20 cellular contexts compared by ENCODE assay signal in genomic region chr20:17885544-17885943, GRCh38.
DNase-seq lines count a peak whose midpoint lies in the region; ATAC-seq and TF ChIP-seq lines count a peak whose summit lies in the region.
"Had no signal": no experiment of that assay in that cellular context is flagged by ENCODE, and none has a peak within 500 bp of the region (broad histone marks: within the 10 kb centered on the region; RNA-seq: fewer than 3 reads in every experiment).

No MANE protein-coding gene starts in this region.

- peaks cover 8% of the 10 kb centered on the region for H3K9me3 Mint-ChIP-seq in activated T-helper 2 cell treated with anti-CD3 and anti-CD28 coated beads, Interferon-gamma antibody, Interleukin-2, Interleukin-4, amounts not matched to agents 10 μg/mL and 5 μg/mL and 100 μg/mL, durations not matched to agents 14 hours and 24 hours and 36 hours
- peaks cover 11% of the 10 kb centered on the region for H3K9me3 Mint-ChIP-seq in stimulated activated memory B cell treated with anti-CD40 and anti-IgM and Interleukin-4, amounts not matched to agents 10 μg/mL and 1 μg/mL and 100 μg/mL, for 72 hours

- H3K4me3 Mint-ChIP-seq in activated T-helper 2 cell treated with anti-CD3 and anti-CD28 coated beads, Interferon-gamma antibody, Interleukin-2, Interleukin-4, amounts not matched to agents 10 μg/mL and 5 μg/mL and 100 μg/mL, durations not matched to agents 14 hours and 24 hours and 36 hours (ENCODE audit: low read depth) = no peak overlapping the region
- H3K4me3 Mint-ChIP-seq in stimulated activated memory B cell treated with anti-CD40 and anti-IgM and Interleukin-4, amounts not matched to agents 10 μg/mL and 1 μg/mL and 100 μg/mL, for 72 hours = no peak overlapping the region
- H3K4me3 Mint-ChIP-seq: activated naive CD8-positive, alpha-beta T cell; IgD-negative memory B cell had no signal

- no peak for TF ChIP-seq CTCF in fibroblast of villous mesenchyme (IDR thresholded peaks at IDR 0.05; ENCODE audit: insufficient read depth, low read depth, low read length)

- peak; percentile 30 for DNase-seq in A172 (ENCODE audit: low spot score)
- peak; percentile 56 for DNase-seq in MV-4-11 (lab: John Stamatoyannopoulos, UW)
- DNase-seq in fibroblast of villous mesenchyme (ENCODE audit: low read depth) = peak; percentile 47
- no peak for DNase-seq in activated T-helper 2 cell treated with anti-CD3 and anti-CD28 coated beads, Interferon-gamma antibody, Interleukin-2, Interleukin-4, amounts not matched to agents 10 μg/mL and 5 μg/mL and 100 μg/mL, durations not matched to agents 14 hours and 24 hours and 36 hours (ENCODE audit: low spot score)
- DNase-seq in stimulated activated naive CD8-positive, alpha-beta T cell treated with anti-CD3 and anti-CD28 coated beads, Interleukin-15, Interleukin-2, amounts not matched to agents 100 U/mL and 50 U/mL, for 24 hours = no peak
- DNase-seq: activated CD4-positive, alpha-beta T cell treated with anti-CD3 and anti-CD28 coated beads for 1 hour; activated CD8-positive, alpha-beta memory T cell treated with anti-CD3 and anti-CD28 coated beads, Interleukin-2, amount 50 U/mL, for 48 hours; caudate nucleus; DMS53; GM23248; kidney glomerular epithelial cell; NCI-H1436 treated with DMSO at 0.1 percent for 48 hours; NCI-H510A; PC-9; T-helper 1 cell had no signal

- H3K27ac Mint-ChIP-seq in activated T-helper 2 cell treated with anti-CD3 and anti-CD28 coated beads, Interferon-gamma antibody, Interleukin-2, Interleukin-4, amounts not matched to agents 10 μg/mL and 5 μg/mL and 100 μg/mL, durations not matched to agents 14 hours and 24 hours and 36 hours = no peak overlapping the region
- H3K27ac Mint-ChIP-seq in stimulated activated memory B cell treated with anti-CD40 and anti-IgM and Interleukin-4, amounts not matched to agents 10 μg/mL and 1 μg/mL and 100 μg/mL, for 72 hours = no peak overlapping the region
- H3K27ac Mint-ChIP-seq: activated naive CD8-positive, alpha-beta T cell; IgD-negative memory B cell had no signal

- peaks cover 7% of the 10 kb centered on the region for H3K27me3 Mint-ChIP-seq in activated T-helper 2 cell treated with anti-CD3 and anti-CD28 coated beads, Interferon-gamma antibody, Interleukin-2, Interleukin-4, amounts not matched to agents 10 μg/mL and 5 μg/mL and 100 μg/mL, durations not matched to agents 14 hours and 24 hours and 36 hours (ENCODE audit: low read depth)
- H3K27me3 Mint-ChIP-seq in stimulated activated memory B cell treated with anti-CD40 and anti-IgM and Interleukin-4, amounts not matched to agents 10 μg/mL and 1 μg/mL and 100 μg/mL, for 72 hours = peaks cover 44% of the 10 kb centered on the region

- no peak for ATAC-seq in stimulated activated naive CD8-positive, alpha-beta T cell treated with anti-CD3 and anti-CD28 coated beads, Interleukin-15, Interleukin-2, amounts not matched to agents 100 U/mL and 50 U/mL, for 24 hours
- ATAC-seq in GM18520 (IDR thresholded peaks at IDR 0.05; ENCODE audit: unreplicated experiment) = no peak
- no peak for ATAC-seq in stimulated activated memory B cell treated with anti-CD40 and anti-IgM and Interleukin-4, amounts not matched to agents 10 μg/mL and 1 μg/mL and 100 μg/mL, for 72 hours

- H3K4me3 ChIP-seq in fibroblast of villous mesenchyme (ENCODE audit: low read depth, low read length) = no peak overlapping the region
- H3K4me3 ChIP-seq in mesodermal cell (ENCODE audit: extremely low read depth, insufficient read depth, low read length, poor library complexity, severe bottlenecking) = no peak overlapping the region
- H3K4me3 ChIP-seq: GM23248, PC-9 had no signal

- peaks cover 6% of the 10 kb centered on the region for H3K4me1 ChIP-seq in mesodermal cell (ENCODE audit: control insufficient read depth, insufficient read depth, low read length, poor library complexity, severe bottlenecking)

- intact Hi-C loops in activated T-helper 2 cell treated with anti-CD3 and anti-CD28 coated beads, Interferon-gamma antibody, Interleukin-2, Interleukin-4, amounts not matched to agents 10 μg/mL and 5 μg/mL and 100 μg/mL, durations not matched to agents 14 hours and 24 hours and 36 hours (cut with micrococcal nuclease) = no loop called here

- no peaks in the 10 kb centered on the region for H3K36me3 ChIP-seq in mesodermal cell (ENCODE audit: control insufficient read depth, insufficient read depth, low read length)

- peaks cover 18% of the 10 kb centered on the region for H3K9me3 ChIP-seq in mesodermal cell (ENCODE audit: control insufficient read depth, low read length)

- WGBS in mesodermal cell (ENCODE audit: insufficient coverage in 2 of 2), 2 experiments = 88 to 100% methylated on average over 2 to 3 of the region's 4 CpGs

- no peaks in the 10 kb centered on the region for H3K4me1 Mint-ChIP-seq in activated T-helper 2 cell treated with anti-CD3 and anti-CD28 coated beads, Interferon-gamma antibody, Interleukin-2, Interleukin-4, amounts not matched to agents 10 μg/mL and 5 μg/mL and 100 μg/mL, durations not matched to agents 14 hours and 24 hours and 36 hours (ENCODE audit: low read depth)
- H3K4me1 Mint-ChIP-seq in stimulated activated memory B cell treated with anti-CD40 and anti-IgM and Interleukin-4, amounts not matched to agents 10 μg/mL and 1 μg/mL and 100 μg/mL, for 72 hours = peaks cover 18% of the 10 kb centered on the region
- H3K4me1 Mint-ChIP-seq: IgD-negative memory B cell had no signal

- H3K27ac ChIP-seq in mesodermal cell (ENCODE audit: low read depth, low read length, severe bottlenecking) = peak overlapping the region; percentile 24
- H3K27ac ChIP-seq: GM23248, PC-9 had no signal

- H3K36me3 Mint-ChIP-seq in activated T-helper 2 cell treated with anti-CD3 and anti-CD28 coated beads, Interferon-gamma antibody, Interleukin-2, Interleukin-4, amounts not matched to agents 10 μg/mL and 5 μg/mL and 100 μg/mL, durations not matched to agents 14 hours and 24 hours and 36 hours (ENCODE audit: low read depth) = no peaks in the 10 kb centered on the region
- peaks cover 7% of the 10 kb centered on the region for H3K36me3 Mint-ChIP-seq in stimulated activated memory B cell treated with anti-CD40 and anti-IgM and Interleukin-4, amounts not matched to agents 10 μg/mL and 1 μg/mL and 100 μg/mL, for 72 hours

Comparison
In these comparisons a context has a peak if more than half of its experiments do, and no peak if none do; other contexts are left out.
1. DNase-seq: peak in A172 (single experiment), MV-4-11 (single experiment) and fibroblast of villous mesenchyme (single experiment); none in activated T-helper 2 cell treated with anti-CD3 and anti-CD28 coated beads, Interferon-gamma antibody, Interleukin-2, Interleukin-4, amounts not matched to agents 10 μg/mL and 5 μg/mL and 100 μg/mL, durations not matched to agents 14 hours and 24 hours and 36 hours (single experiment) and stimulated activated naive CD8-positive, alpha-beta T cell treated with anti-CD3 and anti-CD28 coated beads, Interleukin-15, Interleukin-2, amounts not matched to agents 100 U/mL and 50 U/mL, for 24 hours (single experiment).